1 cellular context compared by ENCODE assay signal in the genomic region with DNA sequence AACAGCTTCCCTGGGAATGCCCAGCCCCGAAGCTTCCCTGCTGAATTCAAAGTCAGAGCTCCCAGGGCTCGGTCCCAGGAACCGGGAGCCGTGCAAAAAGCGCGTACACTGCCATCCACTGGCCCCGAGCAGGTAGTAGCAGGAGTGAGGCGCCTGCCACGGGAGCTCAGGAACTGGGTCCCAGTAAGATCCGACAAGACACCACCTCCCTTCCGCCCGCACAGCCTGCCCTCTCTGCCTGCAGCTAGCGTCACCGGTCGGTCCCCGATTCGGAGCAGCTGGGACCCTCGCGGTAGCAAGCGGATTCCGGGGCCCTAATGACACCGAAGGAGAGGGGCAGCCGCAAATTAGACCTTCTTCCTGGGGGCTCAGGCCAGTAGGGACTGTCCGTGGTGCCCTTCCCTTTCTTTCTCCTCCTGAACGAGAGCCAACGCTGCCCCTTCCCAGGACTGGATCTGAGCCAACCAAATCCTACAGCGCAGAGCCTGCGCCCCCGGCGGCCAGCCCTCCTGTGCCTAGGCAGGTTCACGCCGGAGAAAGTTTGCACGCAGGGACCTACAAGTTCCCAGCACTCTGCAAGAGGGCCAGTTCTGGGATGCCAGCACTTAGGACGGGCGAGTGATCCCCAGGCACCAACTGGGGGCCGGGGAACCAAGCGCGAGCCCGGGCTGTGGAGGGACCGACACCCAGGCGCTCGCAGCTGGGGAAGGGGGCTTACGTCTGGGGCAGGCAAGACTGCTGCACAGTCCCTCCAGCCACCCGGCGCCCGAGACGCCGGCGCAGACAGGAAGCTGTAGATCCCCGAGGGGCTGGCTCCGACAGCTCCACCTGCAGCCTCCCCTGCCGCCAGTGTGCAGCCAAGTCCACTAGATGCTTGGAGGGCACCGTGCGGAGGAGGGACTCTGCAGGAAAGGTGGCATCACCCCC.
A peak's percentile ranks its signal among the peaks of the same experiment; 100 is the strongest.
TF ChIP-seq lines count a peak whose summit lies in the region.

No MANE protein-coding gene starts in this region.

TF ChIP-seq in WTC11, 78 proteins besides CTCF, POLR2A, EP300 and RAD21 (continued from another document):
- TF ChIP-seq, protein P1, sequence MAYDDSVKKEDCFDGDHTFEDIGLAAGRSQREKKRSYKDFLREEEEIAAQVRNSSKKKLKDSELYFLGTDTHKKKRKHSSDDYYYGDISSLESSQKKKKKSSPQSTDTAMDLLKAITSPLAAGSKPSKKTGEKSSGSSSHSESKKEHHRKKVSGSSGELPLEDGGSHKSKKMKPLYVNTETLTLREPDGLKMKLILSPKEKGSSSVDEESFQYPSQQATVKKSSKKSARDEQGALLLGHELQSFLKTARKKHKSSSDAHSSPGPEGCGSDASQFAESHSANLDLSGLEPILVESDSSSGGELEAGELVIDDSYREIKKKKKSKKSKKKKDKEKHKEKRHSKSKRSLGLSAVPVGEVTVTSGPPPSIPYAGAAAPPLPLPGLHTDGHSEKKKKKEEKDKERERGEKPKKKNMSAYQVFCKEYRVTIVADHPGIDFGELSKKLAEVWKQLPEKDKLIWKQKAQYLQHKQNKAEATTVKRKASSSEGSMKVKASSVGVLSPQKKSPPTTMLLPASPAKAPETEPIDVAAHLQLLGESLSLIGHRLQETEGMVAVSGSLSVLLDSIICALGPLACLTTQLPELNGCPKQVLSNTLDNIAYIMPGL (CRISPR knock-in tag; IDR thresholded peaks at IDR 0.05): peak; percentile 36; the same call in 1 of the 2 replicates
- TF ChIP-seq TEAD1 (CRISPR knock-in tag; IDR thresholded peaks at IDR 0.05): no peak
- TF ChIP-seq, protein P2, sequence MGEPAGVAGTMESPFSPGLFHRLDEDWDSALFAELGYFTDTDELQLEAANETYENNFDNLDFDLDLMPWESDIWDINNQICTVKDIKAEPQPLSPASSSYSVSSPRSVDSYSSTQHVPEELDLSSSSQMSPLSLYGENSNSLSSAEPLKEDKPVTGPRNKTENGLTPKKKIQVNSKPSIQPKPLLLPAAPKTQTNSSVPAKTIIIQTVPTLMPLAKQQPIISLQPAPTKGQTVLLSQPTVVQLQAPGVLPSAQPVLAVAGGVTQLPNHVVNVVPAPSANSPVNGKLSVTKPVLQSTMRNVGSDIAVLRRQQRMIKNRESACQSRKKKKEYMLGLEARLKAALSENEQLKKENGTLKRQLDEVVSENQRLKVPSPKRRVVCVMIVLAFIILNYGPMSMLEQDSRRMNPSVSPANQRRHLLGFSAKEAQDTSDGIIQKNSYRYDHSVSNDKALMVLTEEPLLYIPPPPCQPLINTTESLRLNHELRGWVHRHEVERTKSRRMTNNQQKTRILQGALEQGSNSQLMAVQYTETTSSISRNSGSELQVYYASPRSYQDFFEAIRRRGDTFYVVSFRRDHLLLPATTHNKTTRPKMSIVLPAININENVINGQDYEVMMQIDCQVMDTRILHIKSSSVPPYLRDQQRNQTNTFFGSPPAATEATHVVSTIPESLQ (CRISPR knock-in tag; IDR thresholded peaks at IDR 0.05): no peak
- no peak for TF ChIP-seq NFYB (CRISPR knock-in tag; conservative IDR thresholded peaks at IDR 0.05; ENCODE audit: low read depth)
- TF ChIP-seq, protein P3, sequence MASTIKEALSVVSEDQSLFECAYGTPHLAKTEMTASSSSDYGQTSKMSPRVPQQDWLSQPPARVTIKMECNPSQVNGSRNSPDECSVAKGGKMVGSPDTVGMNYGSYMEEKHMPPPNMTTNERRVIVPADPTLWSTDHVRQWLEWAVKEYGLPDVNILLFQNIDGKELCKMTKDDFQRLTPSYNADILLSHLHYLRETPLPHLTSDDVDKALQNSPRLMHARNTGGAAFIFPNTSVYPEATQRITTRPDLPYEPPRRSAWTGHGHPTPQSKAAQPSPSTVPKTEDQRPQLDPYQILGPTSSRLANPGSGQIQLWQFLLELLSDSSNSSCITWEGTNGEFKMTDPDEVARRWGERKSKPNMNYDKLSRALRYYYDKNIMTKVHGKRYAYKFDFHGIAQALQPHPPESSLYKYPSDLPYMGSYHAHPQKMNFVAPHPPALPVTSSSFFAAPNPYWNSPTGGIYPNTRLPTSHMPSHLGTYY (CRISPR knock-in tag; IDR thresholded peaks at IDR 0.05): no peak
- TF ChIP-seq NFE2L1 (CRISPR knock-in tag; IDR thresholded peaks at IDR 0.05): no peak
- TF ChIP-seq, protein P4, sequence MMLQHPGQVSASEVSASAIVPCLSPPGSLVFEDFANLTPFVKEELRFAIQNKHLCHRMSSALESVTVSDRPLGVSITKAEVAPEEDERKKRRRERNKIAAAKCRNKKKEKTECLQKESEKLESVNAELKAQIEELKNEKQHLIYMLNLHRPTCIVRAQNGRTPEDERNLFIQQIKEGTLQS (CRISPR knock-in tag; conservative IDR thresholded peaks at IDR 0.05): no peak
- TF ChIP-seq MYBL2 (CRISPR knock-in tag; IDR thresholded peaks at IDR 0.05): no peak
- no peak for TF ChIP-seq NR2C2 (CRISPR knock-in tag; IDR thresholded peaks at IDR 0.05)
- TF ChIP-seq EMX1 (CRISPR knock-in tag; IDR thresholded peaks at IDR 0.05): no peak
- no peak for TF ChIP-seq TEAD4 (CRISPR knock-in tag; IDR thresholded peaks at IDR 0.05)
- peak; percentile 66 for TF ChIP-seq ZNF138 (CRISPR knock-in tag; conservative IDR thresholded peaks at IDR 0.05)
- TF ChIP-seq TCF7 (CRISPR knock-in tag; IDR thresholded peaks at IDR 0.05; ENCODE audit: low read depth): no peak
- 0 out of 2 replicates have a peak, but pooled peaks have one; percentile 7 for TF ChIP-seq ZNF416 (CRISPR knock-in tag; IDR thresholded peaks at IDR 0.05)
- 0 out of 2 replicates have a peak, but pooled peaks have one; percentile 10 for TF ChIP-seq FOXK1 (CRISPR knock-in tag; IDR thresholded peaks at IDR 0.05)
- no peak for TF ChIP-seq CBFB (CRISPR knock-in tag; IDR thresholded peaks at IDR 0.05; ENCODE audit: low read depth)
- no peak for TF ChIP-seq JUN (CRISPR knock-in tag; IDR thresholded peaks at IDR 0.05)
- TF ChIP-seq, protein P5, sequence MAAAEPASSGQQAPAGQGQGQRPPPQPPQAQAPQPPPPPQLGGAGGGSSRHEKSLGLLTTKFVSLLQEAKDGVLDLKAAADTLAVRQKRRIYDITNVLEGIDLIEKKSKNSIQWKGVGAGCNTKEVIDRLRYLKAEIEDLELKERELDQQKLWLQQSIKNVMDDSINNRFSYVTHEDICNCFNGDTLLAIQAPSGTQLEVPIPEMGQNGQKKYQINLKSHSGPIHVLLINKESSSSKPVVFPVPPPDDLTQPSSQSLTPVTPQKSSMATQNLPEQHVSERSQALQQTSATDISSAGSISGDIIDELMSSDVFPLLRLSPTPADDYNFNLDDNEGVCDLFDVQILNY (CRISPR knock-in tag; IDR thresholded peaks at IDR 0.05): no peak
- TF ChIP-seq, protein P6, sequence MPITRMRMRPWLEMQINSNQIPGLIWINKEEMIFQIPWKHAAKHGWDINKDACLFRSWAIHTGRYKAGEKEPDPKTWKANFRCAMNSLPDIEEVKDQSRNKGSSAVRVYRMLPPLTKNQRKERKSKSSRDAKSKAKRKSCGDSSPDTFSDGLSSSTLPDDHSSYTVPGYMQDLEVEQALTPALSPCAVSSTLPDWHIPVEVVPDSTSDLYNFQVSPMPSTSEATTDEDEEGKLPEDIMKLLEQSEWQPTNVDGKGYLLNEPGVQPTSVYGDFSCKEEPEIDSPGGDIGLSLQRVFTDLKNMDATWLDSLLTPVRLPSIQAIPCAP (CRISPR knock-in tag; IDR thresholded peaks at IDR 0.05): no peak
- TF ChIP-seq ZNF671 (CRISPR knock-in tag; IDR thresholded peaks at IDR 0.05): no peak
- TF ChIP-seq, protein P7, sequence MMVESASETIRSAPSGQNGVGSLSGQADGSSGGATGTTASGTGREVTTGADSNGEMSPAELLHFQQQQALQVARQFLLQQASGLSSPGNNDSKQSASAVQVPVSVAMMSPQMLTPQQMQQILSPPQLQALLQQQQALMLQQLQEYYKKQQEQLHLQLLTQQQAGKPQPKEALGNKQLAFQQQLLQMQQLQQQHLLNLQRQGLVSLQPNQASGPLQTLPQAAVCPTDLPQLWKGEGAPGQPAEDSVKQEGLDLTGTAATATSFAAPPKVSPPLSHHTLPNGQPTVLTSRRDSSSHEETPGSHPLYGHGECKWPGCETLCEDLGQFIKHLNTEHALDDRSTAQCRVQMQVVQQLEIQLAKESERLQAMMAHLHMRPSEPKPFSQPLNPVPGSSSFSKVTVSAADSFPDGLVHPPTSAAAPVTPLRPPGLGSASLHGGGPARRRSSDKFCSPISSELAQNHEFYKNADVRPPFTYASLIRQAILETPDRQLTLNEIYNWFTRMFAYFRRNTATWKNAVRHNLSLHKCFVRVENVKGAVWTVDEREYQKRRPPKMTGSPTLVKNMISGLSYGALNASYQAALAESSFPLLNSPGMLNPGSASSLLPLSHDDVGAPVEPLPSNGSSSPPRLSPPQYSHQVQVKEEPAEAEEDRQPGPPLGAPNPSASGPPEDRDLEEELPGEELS (CRISPR knock-in tag; IDR thresholded peaks at IDR 0.05): peak; percentile 14; the same call in 1 of the 2 replicates
- 0 out of 2 replicates have a peak, but pooled peaks have one; percentile 25 for TF ChIP-seq KAT7 (CRISPR knock-in tag; IDR thresholded peaks at IDR 0.05; ENCODE audit: borderline replicate concordance)
- TF ChIP-seq, protein P8, sequence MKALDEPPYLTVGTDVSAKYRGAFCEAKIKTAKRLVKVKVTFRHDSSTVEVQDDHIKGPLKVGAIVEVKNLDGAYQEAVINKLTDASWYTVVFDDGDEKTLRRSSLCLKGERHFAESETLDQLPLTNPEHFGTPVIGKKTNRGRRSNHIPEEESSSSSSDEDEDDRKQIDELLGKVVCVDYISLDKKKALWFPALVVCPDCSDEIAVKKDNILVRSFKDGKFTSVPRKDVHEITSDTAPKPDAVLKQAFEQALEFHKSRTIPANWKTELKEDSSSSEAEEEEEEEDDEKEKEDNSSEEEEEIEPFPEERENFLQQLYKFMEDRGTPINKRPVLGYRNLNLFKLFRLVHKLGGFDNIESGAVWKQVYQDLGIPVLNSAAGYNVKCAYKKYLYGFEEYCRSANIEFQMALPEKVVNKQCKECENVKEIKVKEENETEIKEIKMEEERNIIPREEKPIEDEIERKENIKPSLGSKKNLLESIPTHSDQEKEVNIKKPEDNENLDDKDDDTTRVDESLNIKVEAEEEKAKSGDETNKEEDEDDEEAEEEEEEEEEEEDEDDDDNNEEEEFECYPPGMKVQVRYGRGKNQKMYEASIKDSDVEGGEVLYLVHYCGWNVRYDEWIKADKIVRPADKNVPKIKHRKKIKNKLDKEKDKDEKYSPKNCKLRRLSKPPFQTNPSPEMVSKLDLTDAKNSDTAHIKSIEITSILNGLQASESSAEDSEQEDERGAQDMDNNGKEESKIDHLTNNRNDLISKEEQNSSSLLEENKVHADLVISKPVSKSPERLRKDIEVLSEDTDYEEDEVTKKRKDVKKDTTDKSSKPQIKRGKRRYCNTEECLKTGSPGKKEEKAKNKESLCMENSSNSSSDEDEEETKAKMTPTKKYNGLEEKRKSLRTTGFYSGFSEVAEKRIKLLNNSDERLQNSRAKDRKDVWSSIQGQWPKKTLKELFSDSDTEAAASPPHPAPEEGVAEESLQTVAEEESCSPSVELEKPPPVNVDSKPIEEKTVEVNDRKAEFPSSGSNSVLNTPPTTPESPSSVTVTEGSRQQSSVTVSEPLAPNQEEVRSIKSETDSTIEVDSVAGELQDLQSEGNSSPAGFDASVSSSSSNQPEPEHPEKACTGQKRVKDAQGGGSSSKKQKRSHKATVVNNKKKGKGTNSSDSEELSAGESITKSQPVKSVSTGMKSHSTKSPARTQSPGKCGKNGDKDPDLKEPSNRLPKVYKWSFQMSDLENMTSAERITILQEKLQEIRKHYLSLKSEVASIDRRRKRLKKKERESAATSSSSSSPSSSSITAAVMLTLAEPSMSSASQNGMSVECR (CRISPR knock-in tag; IDR thresholded peaks at IDR 0.05; ENCODE audit: borderline replicate concordance): 0 out of 2 replicates have a peak, but pooled peaks have one; percentile 36
